In the genomic region with DNA sequence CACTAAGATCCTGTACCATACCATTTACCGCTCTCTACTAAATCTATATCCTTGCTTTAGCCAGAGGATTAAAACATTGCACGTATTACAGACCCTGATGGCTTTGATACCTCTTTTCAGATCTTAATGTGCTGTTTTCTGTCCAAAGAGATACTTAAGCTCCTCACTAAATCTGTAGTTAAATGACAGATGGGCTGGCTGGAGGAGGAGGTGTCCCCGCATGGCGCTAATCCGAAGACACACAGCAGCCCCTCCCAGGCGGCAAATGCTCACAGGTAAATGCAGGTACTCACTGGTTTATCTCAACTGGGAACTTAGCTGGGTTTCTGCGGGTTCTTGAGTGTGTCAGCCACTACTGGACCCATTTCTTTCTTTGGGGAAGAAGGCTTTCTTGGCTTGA, we compare ENCODE assay signal across 14 cellular contexts. TPM values are rescaled to one million over a fixed set of nuclear protein-coding genes. Genes with fewer than 3 reads are reported as not detected.
A peak's percentile ranks its signal among the peaks of the same experiment; 100 is the strongest.
DNase-seq lines count a peak whose midpoint lies in the region; ATAC-seq, FAIRE-seq and TF ChIP-seq lines count a peak whose summit lies in the region.
"Had no signal": no experiment of that assay in that cellular context is flagged by ENCODE, and none has a peak within 500 bp of the region (broad histone marks: within the 10 kb centered on the region; RNA-seq: fewer than 3 reads in every experiment).

No MANE protein-coding gene starts in this region.

- ATAC-seq in A549 (no peak), T-cell (replicated peaks in 1 of 4) (no peak), lung (ENCODE audit: insufficient read depth, low FRiP score) (no peak), GM19328 (IDR thresholded peaks at IDR 0.05; ENCODE audit: unreplicated experiment) (no peak)

- no peak for DNase-seq in A549 (ENCODE audit: low read depth in 1 of 2, low spot score in 1 of 2)
- DNase-seq in G401 (ENCODE audit: low spot score) = peak; percentile 56
- DNase-seq in T-cell = peak in 2 of 34 experiments; percentile 3
- DNase-seq in lung (ENCODE audit: low spot score) = peak; percentile 29
- DNase-seq in GM19239 (ENCODE audit: insufficient read length, low spot score) = no peak
- DNase-seq in HCEC 1CT = no peak
- no peak for DNase-seq in hepatic stellate cell (ENCODE audit: low spot score)
- DNase-seq: COR-L47, esophagus squamous epithelium, IMR-90, kidney glomerular epithelial cell had no signal

- H3K36me3 Mint-ChIP-seq in T-cell = peaks cover 12% of the 10 kb centered on the region

- H3K4me3 Mint-ChIP-seq in T-cell = peak overlapping the region; percentile 43 to 85 (median 75)

- H3K27ac ChIP-seq in A549 (peak overlapping the region in 1 of 2 experiments; percentile 99; a peak in 3 of 6 replicates), lung (ENCODE audit: low read depth in 1 of 2, low read length in 1 of 2) (peak overlapping the region in 1 of 2 donors; percentile 68)
- H3K27ac ChIP-seq: cardiac muscle cell, esophagus squamous epithelium had no signal

- POLR2A ChIA-PET in A549 (lab: Yijun Ruan, JAX) (no interaction called here), T-cell (lab: Charles Lee) (no interaction called here)

- H3K27ac Mint-ChIP-seq in T-cell = peak overlapping the region in 1 of 2 donors; percentile 28

- H3K4me2 ChIP-seq in A549 = peak overlapping the region; percentile 98; the same call in 2 of the 3 replicates

- TF ChIP-seq CTCF in A549 (IDR thresholded peaks at IDR 0.05) (no peak), lung (IDR thresholded peaks at IDR 0.05; ENCODE audit: control extremely low read depth, extremely low read depth) (no peak)

- WGBS in A549 (ENCODE audit: missing lambda C conversion rate) = 94% methylated on average over 7 of the region's 7 CpGs
- WGBS in lung, 2 donors = 76 to 90% methylated on average over 7 of the region's 7 CpGs

- H3K4me3 ChIP-seq in A549 (no peak overlapping the region), lung (peak overlapping the region; percentile 6)

- peaks cover 0 to 18% of the 10 kb centered on the region in 2 donors for H3K36me3 ChIP-seq in lung (ENCODE audit: control insufficient read depth in 2 of 2, insufficient read depth in 2 of 2, low read length in 2 of 2)
- H3K36me3 ChIP-seq: cardiac muscle cell had no signal

- TF ChIP-seq POLR2A in A549 (IDR thresholded peaks at IDR 0.05; ENCODE audit: low read length) = no peak

- H3K9me3 Mint-ChIP-seq in T-cell = no peaks in the 10 kb centered on the region

- no peaks in the 10 kb centered on the region for H3K27me3 ChIP-seq in lung (ENCODE audit: control insufficient read depth, insufficient read depth)
- H3K27me3 ChIP-seq: cardiac muscle cell, esophagus squamous epithelium had no signal

- H3K9me3 ChIP-seq in A549 (no peaks in the 10 kb centered on the region), lung (ENCODE audit: control insufficient read depth in 2 of 2, insufficient read depth in 1 of 2, low read length in 1 of 2) (no peaks in the 10 kb centered on the region)
- H3K9me3 ChIP-seq: esophagus squamous epithelium had no signal

- no peaks in the 10 kb centered on the region for H3K27me3 Mint-ChIP-seq in T-cell

- in situ Hi-C loops in G401 (cut with HindIII; ENCODE audit: low sequenced_read_pairs) = no loop called here

- H3K4me1 ChIP-seq in A549 = peaks cover 62% of the 10 kb centered on the region
- H3K4me1 ChIP-seq in lung (ENCODE audit: control insufficient read depth in 2 of 2, insufficient read depth in 2 of 2, low read length in 2 of 2) = peaks cover 0 to 22% of the 10 kb centered on the region in 2 donors

- no peak for TF ChIP-seq RAD21 in A549 (conservative IDR thresholded peaks at IDR 0.05 in 1 of 2, IDR thresholded peaks at IDR 0.05 in 1 of 2)

- peaks cover 20 to 54% (median 44%) of the 10 kb centered on the region in 3 donors for H3K4me1 Mint-ChIP-seq in T-cell

- CTCF ChIA-PET in A549 (lab: Yijun Ruan, JAX) = interaction anchor here (0.5 to 1.5 kb wide), 4 partner anchors 9 to 147 kb away, joined by 3 to 6 read pairs (median 4); no protein-coding TSS in a partner anchor
- CTCF ChIA-PET in T-cell (lab: Charles Lee) = no interaction called here

- no peak for TF ChIP-seq EP300 in A549 (IDR thresholded peaks at IDR 0.05)

- FAIRE-seq in A549 (lab: Jason Lieb, UNC) = no peak
- no peak for FAIRE-seq in GM19239 (lab: Jason Lieb, UNC)
- FAIRE-seq: GM12891 had no signal

TF ChIP-seq in A549, 52 proteins besides CTCF, POLR2A, EP300 and RAD21:
- TF ChIP-seq ELK1 (IDR thresholded peaks at IDR 0.05; ENCODE audit: low read depth, low read length) (no peak), JUN (IDR thresholded peaks at IDR 0.05) (no peak), EHMT2 (IDR thresholded peaks at IDR 0.05; ENCODE audit: low read depth) (no peak), HOXB13 (CRISPR knock-in tag; IDR thresholded peaks at IDR 0.05; ENCODE audit: low read depth) (no peak), SREBF2 (IDR thresholded peaks at IDR 0.05) (no peak), POLR2AphosphoS2 (conservative IDR thresholded peaks at IDR 0.05; ENCODE audit: low read length) (no peak), RFX5 (IDR thresholded peaks at IDR 0.05) (no peak), BHLHE40 (IDR thresholded peaks at IDR 0.05; ENCODE audit: low read depth, low read length) (no peak), EHF (CRISPR knock-in tag; IDR thresholded peaks at IDR 0.05) (no peak), NR3C1 (IDR thresholded peaks at IDR 0.05) (no peak), ZNF302 (CRISPR knock-in tag; IDR thresholded peaks at IDR 0.05) (no peak)

RNA-seq across cellular contexts. Expression of gene LPCAT1, which starts 2.7 kb away (rescaled TPM):
- 22.9 and 24.7 TPM in 2 replicates for polyA plus RNA-seq in A549 (2011; rRNA removed)
- 40.3 and 47.5 TPM in 2 replicates for polyA plus RNA-seq in A549 (2012; cell fraction: cytosol; rRNA removed)
- 84.6 and 102 TPM in 2 replicates for polyA plus RNA-seq in A549 (2012; cell fraction: nucleus; rRNA removed)
- 59.9 to 74.9 TPM (median 73.4 TPM) in 3 replicates for polyA plus RNA-seq in A549 (2017; fragmentation: RNase III; extraction: RNeasy Plus Mini Kit Qiagen cat#74134 plus additional on column Dnase treatment)
- polyA minus RNA-seq in A549 (2011; rRNA and poly(A)+ RNA removed) = 17.1 and 25.6 TPM in 2 replicates
- 71.5 and 143 TPM in 2 replicates for total RNA-seq in G401 (2014; rRNA removed; shearing (Covaris generic))
- total RNA-seq in T-cell = 10 to 100 TPM; 27.9 to 57.7 (median 50.3) TPM
- 100 to 1,000 TPM; 320 to 565 TPM for total RNA-seq in lung
- 100 to 1,000 TPM; 198 to 669 TPM for polyA plus RNA-seq in lung

Comparison
In these comparisons a context has a peak if more than half of its experiments do, and no peak if none do; other contexts are left out.
1. DNase-seq: peak in G401 (single experiment) and lung (single experiment); none in A549 (0 of 2), GM19239 (single experiment), HCEC 1CT (single experiment) and hepatic stellate cell (single experiment).